17 cellular contexts compared by ENCODE assay signal in genomic region chr20:32458837-32459220, GRCh38.
DNase-seq lines count a peak whose midpoint lies in the region; ATAC-seq and TF ChIP-seq lines count a peak whose summit lies in the region.
"Had no signal": no experiment of that assay in that cellular context is flagged by ENCODE, and none has a peak within 500 bp of the region (broad histone marks: within the 10 kb centered on the region; RNA-seq: fewer than 3 reads in every experiment).

No MANE protein-coding gene starts in this region.

- no peaks in the 10 kb centered on the region for H3K9me3 ChIP-seq in Caco-2

- DNase-seq in Caco-2 (no peak), WTC11 (ENCODE audit: low spot score) (no peak), progenitor cell of endocrine pancreas (ENCODE audit: low spot score, unreplicated experiment) (no peak)
- DNase-seq: activated CD4-positive, alpha-beta T cell treated with anti-CD3 and anti-CD28 coated beads, Interleukin-2, amount 50 U/mL, for 4 hours; activated naive CD4-positive, alpha-beta T cell treated with anti-CD3 and anti-CD28 coated beads, Interleukin-2, amount 10 ng/mL, durations not matched to agents 7 days and 5 days; activated T-cell treated with anti-CD3 and anti-CD28 coated beads for 4 hours; H7; NCI-H774; SHP77 treated with DMSO at 0.1 percent for 48 hours; trophoblast cell had no signal

- H3K4me3 Mint-ChIP-seq in Caco-2 (ENCODE audit: unreplicated experiment) (no peak overlapping the region), WTC11 (peak overlapping the region; percentile 59; the same call in 1 of the 2 replicates), progenitor cell of endocrine pancreas (ENCODE audit: low read depth) (peak overlapping the region; percentile 54)
- H3K4me3 Mint-ChIP-seq: activated naive CD4-positive, alpha-beta T cell treated with anti-CD3 and anti-CD28 coated beads, Interleukin-2, amount 10 ng/mL, durations not matched to agents 7 days and 5 days had no signal

- POLR2A ChIA-PET in Caco-2 (lab: Charles Lee) = no interaction called here
- POLR2A ChIA-PET in WTC11 (lab: Charles Lee) = interaction anchor here (0.8 kb wide), 1 partner anchor 8 kb away, joined by 3 read pairs; no protein-coding TSS in a partner anchor

- no peaks in the 10 kb centered on the region for H3K4me1 ChIP-seq in Caco-2

- no peak overlapping the region for H3K4me3 ChIP-seq in Caco-2 (ENCODE audit: low read depth, low read length)
- H3K4me3 ChIP-seq: coronary artery, hepatocyte had no signal

- H3K27me3 ChIP-seq in Caco-2 (replicated peaks; ENCODE audit: control insufficient read depth, insufficient read depth, low read length) (no peaks in the 10 kb centered on the region), layer of hippocampus (ENCODE audit: control insufficient read depth, insufficient read depth, low read length) (no peaks in the 10 kb centered on the region)
- H3K27me3 ChIP-seq: hepatocyte had no signal

- H3K36me3 Mint-ChIP-seq in Caco-2 (ENCODE audit: insufficient read depth, unreplicated experiment) = peaks cover 77% of the 10 kb centered on the region
- peaks cover 2% of the 10 kb centered on the region; the same call in 1 of the 2 replicates for H3K36me3 Mint-ChIP-seq in WTC11
- peaks cover 10% of the 10 kb centered on the region for H3K36me3 Mint-ChIP-seq in progenitor cell of endocrine pancreas (ENCODE audit: insufficient read depth)

- CTCF ChIA-PET in Caco-2 (lab: Charles Lee) = no interaction called here
- CTCF ChIA-PET in WTC11 (lab: Charles Lee) = interaction anchor here (0.7 to 2.6 kb wide), 5 partner anchors 8 to 25 kb away, joined by 3 to 10 read pairs (median 7); no protein-coding TSS in a partner anchor

- ATAC-seq in WTC11 (no peak), GM19397 (IDR thresholded peaks at IDR 0.05; ENCODE audit: unreplicated experiment) (no peak), HG02642 (IDR thresholded peaks at IDR 0.05; ENCODE audit: poor library complexity, unreplicated experiment) (no peak), GM18861 (IDR thresholded peaks at IDR 0.05; ENCODE audit: unreplicated experiment) (no peak)

- H3K36me3 ChIP-seq in Caco-2 (ENCODE audit: control insufficient read depth, insufficient read depth, low read length) = peaks cover 14% of the 10 kb centered on the region

- H3K27me3 Mint-ChIP-seq in Caco-2 (ENCODE audit: insufficient read depth, unreplicated experiment) (no peaks in the 10 kb centered on the region), WTC11 (ENCODE audit: low read depth) (no peaks in the 10 kb centered on the region), progenitor cell of endocrine pancreas (no peaks in the 10 kb centered on the region)
- H3K27me3 Mint-ChIP-seq: activated naive CD4-positive, alpha-beta T cell treated with anti-CD3 and anti-CD28 coated beads, Interleukin-2, amount 10 ng/mL, durations not matched to agents 7 days and 5 days had no signal

- H3K27ac Mint-ChIP-seq in Caco-2 (ENCODE audit: unreplicated experiment) (peak overlapping the region; percentile 55), WTC11 (no peak overlapping the region), progenitor cell of endocrine pancreas (peak overlapping the region; percentile 91)
- H3K27ac Mint-ChIP-seq: activated naive CD4-positive, alpha-beta T cell treated with anti-CD3 and anti-CD28 coated beads, Interleukin-2, amount 10 ng/mL, durations not matched to agents 7 days and 5 days had no signal

- TF ChIP-seq CTCF in Caco-2 (IDR thresholded peaks at IDR 0.05; ENCODE audit: insufficient read depth in 1 of 2, low read depth in 1 of 2, low read length in 1 of 2, severe bottlenecking in 1 of 2, unreplicated experiment in 1 of 2) (no peak), WTC11 (IDR thresholded peaks at IDR 0.05) (no peak), progenitor cell of endocrine pancreas (IDR thresholded peaks at IDR 0.05; ENCODE audit: unreplicated experiment) (no peak)

- H3K4me1 Mint-ChIP-seq in Caco-2 (ENCODE audit: low read depth, unreplicated experiment) (peaks cover 6% of the 10 kb centered on the region), WTC11 (peaks cover 13% of the 10 kb centered on the region), progenitor cell of endocrine pancreas (ENCODE audit: low read depth) (peaks cover 23% of the 10 kb centered on the region)
- H3K4me1 Mint-ChIP-seq: activated naive CD4-positive, alpha-beta T cell treated with anti-CD3 and anti-CD28 coated beads, Interleukin-2, amount 10 ng/mL, durations not matched to agents 7 days and 5 days had no signal

- H3K9me3 Mint-ChIP-seq in Caco-2 (ENCODE audit: unreplicated experiment) (no peaks in the 10 kb centered on the region), WTC11 (no peaks in the 10 kb centered on the region), progenitor cell of endocrine pancreas (ENCODE audit: low read depth) (no peaks in the 10 kb centered on the region)
- H3K9me3 Mint-ChIP-seq: activated naive CD4-positive, alpha-beta T cell treated with anti-CD3 and anti-CD28 coated beads, Interleukin-2, amount 10 ng/mL, durations not matched to agents 7 days and 5 days had no signal

- H3K27ac ChIP-seq in layer of hippocampus (ENCODE audit: low read depth, low read length) = peak overlapping the region; percentile 90
- H3K27ac ChIP-seq: coronary artery, HL-60 had no signal

- intact Hi-C loops in Caco-2 (cut with micrococcal nuclease; ENCODE audit: unreplicated experiment) = no loop called here

- no TSS peak for BruUV-seq in Caco-2 (replicated peaks; lab: Mats Ljungman, UMichigan)

TF ChIP-seq in WTC11, 78 proteins besides CTCF, POLR2A, EP300 and RAD21 (continues in another document):
- TF ChIP-seq ZNF232 (CRISPR knock-in tag; IDR thresholded peaks at IDR 0.05) (no peak), ZNF512 (CRISPR knock-in tag; IDR thresholded peaks at IDR 0.05; ENCODE audit: borderline replicate concordance) (no peak), IRF1 (CRISPR knock-in tag; IDR thresholded peaks at IDR 0.05) (no peak), ATF3 (CRISPR knock-in tag; conservative IDR thresholded peaks at IDR 0.05) (no peak), MAX (CRISPR knock-in tag; IDR thresholded peaks at IDR 0.05) (no peak), ATF6 (CRISPR knock-in tag; IDR thresholded peaks at IDR 0.05) (no peak), ATF2 (CRISPR knock-in tag; IDR thresholded peaks at IDR 0.05; ENCODE audit: borderline replicate concordance, low read depth) (no peak), ETV6 (CRISPR knock-in tag; IDR thresholded peaks at IDR 0.05) (no peak)
